18 cellular contexts compared by ENCODE assay signal in the genomic region with DNA sequence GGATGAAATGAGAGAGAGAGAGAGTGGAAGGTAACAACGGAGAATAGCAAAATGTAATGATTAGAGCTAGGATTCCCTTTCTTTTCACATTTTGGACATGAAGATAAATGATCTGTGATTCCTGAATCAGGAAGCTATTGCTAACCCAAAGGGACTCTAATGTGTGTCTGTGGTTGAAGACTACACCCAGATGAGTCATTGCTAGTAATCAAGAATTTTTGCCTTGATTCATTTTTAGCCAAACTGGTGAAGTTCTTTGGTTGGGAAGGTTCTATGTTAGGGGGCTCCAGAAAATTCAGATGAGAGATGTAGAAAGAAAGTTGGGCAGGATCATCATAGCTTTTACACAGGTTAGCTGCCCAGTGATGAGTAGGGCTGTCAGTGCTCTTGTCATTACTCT.
DNase-seq lines count a peak whose midpoint lies in the region; ATAC-seq, FAIRE-seq and TF ChIP-seq lines count a peak whose summit lies in the region.
"Had no signal": no experiment of that assay in that cellular context is flagged by ENCODE, and none has a peak within 500 bp of the region (broad histone marks: within the 10 kb centered on the region; RNA-seq: fewer than 3 reads in every experiment).

No MANE protein-coding gene starts in this region.

- H3K27me3 ChIP-seq in PC-3 (ENCODE audit: low read length) (no peaks in the 10 kb centered on the region), osteoblast (ENCODE audit: insufficient read depth, low read length) (no peaks in the 10 kb centered on the region)
- H3K27me3 ChIP-seq: BLaER1, suprapubic skin had no signal

- CTCF ChIA-PET in PC-3 (lab: Charles Lee): interaction anchor here (0.6 kb wide), 1 partner anchor 77 kb away, joined by 3 read pairs; no protein-coding TSS in a partner anchor

- H3F3A ChIP-seq in PC-3 (ENCODE audit: low read length, unreplicated experiment): no peaks in the 10 kb centered on the region

- no peak for TF ChIP-seq POLR2A in GM12892 (IDR thresholded peaks at IDR 0.05; ENCODE audit: low read depth, low read length)

- peak overlapping the region; percentile 65 for H3K4me2 ChIP-seq in PC-3 (ENCODE audit: low read length)
- no peak overlapping the region for H3K4me2 ChIP-seq in osteoblast (ENCODE audit: insufficient read depth, low read length)
- H3K4me2 ChIP-seq: BLaER1 had no signal

- TF ChIP-seq CTCF in PC-3 (conservative IDR thresholded peaks at IDR 0.05; ENCODE audit: low read depth, low read length) (no peak), choroid plexus epithelial cell (conservative IDR thresholded peaks at IDR 0.05; ENCODE audit: low read depth, low read length) (no peak), osteoblast (IDR thresholded peaks at IDR 0.05; ENCODE audit: extremely low read depth, low read depth, low read length) (no peak)

- H3K27ac ChIP-seq in PC-3 (ENCODE audit: low read length) (peak overlapping the region; percentile 89), osteoblast (ENCODE audit: low read depth, low read length) (peak overlapping the region; percentile 58)
- H3K27ac ChIP-seq: BLaER1, left ventricle myocardium inferior, suprapubic skin, VCaP had no signal

- H3K9me3 ChIP-seq in PC-3 (ENCODE audit: low read length): no peaks in the 10 kb centered on the region
- H3K9me3 ChIP-seq in osteoblast (ENCODE audit: low read depth, low read length): no peaks in the 10 kb centered on the region
- H3K9me3 ChIP-seq: BLaER1, left ventricle myocardium inferior, suprapubic skin had no signal

- H3K9me2 ChIP-seq in PC-3 (replicated peaks; ENCODE audit: low read length): no peaks in the 10 kb centered on the region

- DNase-seq in GM03348 (ENCODE audit: low spot score) (peak; percentile 51), PC-3 (peak; percentile 64), choroid plexus epithelial cell (ENCODE audit: low read depth) (peak; percentile 47), osteoblast (ENCODE audit: insufficient read length, low spot score, missing footprints) (no peak), NCI-H1694 (lab: John Stamatoyannopoulos, UW) (no peak), NCI-H748 (lab: John Stamatoyannopoulos, UW; ENCODE audit: unreplicated experiment) (no peak), GM12892 (ENCODE audit: insufficient read length) (no peak)
- DNase-seq: activated gamma-delta T cell treated with Interleukin-2 at 50 U/mL for 16 hours, DMS153, endodermal cell, hippocampal formation, left ventricle myocardium inferior, MM.1S, naive B cell had no signal

- H3K4me3 ChIP-seq in PC-3 (ENCODE audit: low read length): peak overlapping the region; percentile 26; the same call in 1 of the 2 replicates
- H3K4me3 ChIP-seq in choroid plexus epithelial cell (ENCODE audit: low read depth, low read length): no peak overlapping the region
- H3K4me3 ChIP-seq in osteoblast (ENCODE audit: insufficient read depth, low read length): no peak overlapping the region
- H3K4me3 ChIP-seq: BLaER1, left ventricle myocardium inferior, suprapubic skin had no signal

- ATAC-seq in PC-3: peak; percentile 63
- no peak for ATAC-seq in HG03354 (IDR thresholded peaks at IDR 0.05; ENCODE audit: poor library complexity, severe bottlenecking, unreplicated experiment)

- H4K20me1 ChIP-seq in PC-3 (ENCODE audit: low read length) (no peaks in the 10 kb centered on the region), osteoblast (ENCODE audit: insufficient read depth, low read length) (no peaks in the 10 kb centered on the region)
- H4K20me1 ChIP-seq: BLaER1 had no signal

- no peak for FAIRE-seq in GM12892 (lab: Jason Lieb, UNC)

- POLR2A ChIA-PET in PC-3 (lab: Charles Lee; ENCODE audit: unreplicated experiment): no interaction called here

- H3K79me2 ChIP-seq in PC-3 (ENCODE audit: low read length) (no peaks in the 10 kb centered on the region), osteoblast (ENCODE audit: insufficient read depth, low read length) (no peaks in the 10 kb centered on the region)

- intact Hi-C loops in PC-3 (cut with micrococcal nuclease): no loop called here

- H3K4me1 ChIP-seq in PC-3 (ENCODE audit: insufficient read depth, low read length): peaks cover 20% of the 10 kb centered on the region
- H3K4me1 ChIP-seq in osteoblast (ENCODE audit: insufficient read depth, low read length): peaks cover 37% of the 10 kb centered on the region
- H3K4me1 ChIP-seq: suprapubic skin had no signal

- BruUV-seq in PC-3 (replicated peaks; lab: Mats Ljungman, UMichigan): no TSS peak

- no peaks in the 10 kb centered on the region for H3K36me3 ChIP-seq in PC-3 (ENCODE audit: low read depth, low read length)
- peaks cover 85% of the 10 kb centered on the region for H3K36me3 ChIP-seq in osteoblast (ENCODE audit: insufficient read depth, low read length)
- H3K36me3 ChIP-seq: BLaER1 had no signal

- no peak overlapping the region for H2AFZ ChIP-seq in PC-3 (ENCODE audit: low read length)
- no peak overlapping the region for H2AFZ ChIP-seq in osteoblast (ENCODE audit: low read length)

- H3K9ac ChIP-seq in PC-3 (ENCODE audit: low read length): peak overlapping the region; percentile 52
- H3K9ac ChIP-seq: BLaER1 had no signal

Comparison
In these comparisons a context has a peak if more than half of its experiments do, and no peak if none do; other contexts are left out.
1. DNase-seq: peak in GM03348 (single experiment), PC-3 (single experiment) and choroid plexus epithelial cell (single experiment); none in osteoblast (single experiment), NCI-H1694 (single experiment), NCI-H748 (single experiment) and GM12892 (single experiment).